ENCODE assay signal across 2 cellular contexts in the genomic region with DNA sequence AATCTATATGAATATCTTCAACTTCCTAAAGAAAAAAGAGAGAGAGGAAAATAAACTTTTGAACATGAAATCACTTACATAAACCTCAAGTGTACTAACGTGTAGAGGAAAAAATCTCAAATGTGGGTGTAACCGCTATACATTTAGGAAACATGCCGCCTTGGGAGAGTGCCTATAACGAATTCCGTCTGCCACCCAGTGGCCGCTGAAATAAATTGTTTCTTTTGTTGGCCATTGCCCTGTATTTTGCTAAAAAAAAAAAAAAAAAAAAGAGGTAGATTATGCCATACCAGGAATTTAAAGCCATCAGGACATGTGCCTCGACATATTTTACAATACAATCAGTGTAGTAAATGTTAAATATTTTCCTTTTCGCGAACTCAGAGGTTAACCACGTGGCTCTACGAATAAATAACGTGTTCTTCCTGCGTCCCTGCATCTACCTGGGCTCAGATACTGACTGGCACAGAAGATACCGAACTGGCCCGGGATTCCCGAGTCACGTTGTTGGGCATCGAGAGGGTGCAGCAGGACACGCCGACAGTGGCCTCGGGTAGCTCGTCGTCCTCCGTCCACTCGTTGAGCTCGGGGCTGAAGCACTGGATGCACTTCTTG.
TF ChIP-seq lines count a peak whose summit lies in the region.

No MANE protein-coding gene starts in this region.

TF ChIP-seq in A549, 52 proteins besides CTCF, POLR2A, EP300 and RAD21:
- 0 out of 2 replicates have a peak, but pooled peaks have one; percentile 14 for TF ChIP-seq KDM5A (IDR thresholded peaks at IDR 0.05)
- no peak for TF ChIP-seq HOXB5 (CRISPR knock-in tag; IDR thresholded peaks at IDR 0.05)
- TF ChIP-seq, protein P1, sequence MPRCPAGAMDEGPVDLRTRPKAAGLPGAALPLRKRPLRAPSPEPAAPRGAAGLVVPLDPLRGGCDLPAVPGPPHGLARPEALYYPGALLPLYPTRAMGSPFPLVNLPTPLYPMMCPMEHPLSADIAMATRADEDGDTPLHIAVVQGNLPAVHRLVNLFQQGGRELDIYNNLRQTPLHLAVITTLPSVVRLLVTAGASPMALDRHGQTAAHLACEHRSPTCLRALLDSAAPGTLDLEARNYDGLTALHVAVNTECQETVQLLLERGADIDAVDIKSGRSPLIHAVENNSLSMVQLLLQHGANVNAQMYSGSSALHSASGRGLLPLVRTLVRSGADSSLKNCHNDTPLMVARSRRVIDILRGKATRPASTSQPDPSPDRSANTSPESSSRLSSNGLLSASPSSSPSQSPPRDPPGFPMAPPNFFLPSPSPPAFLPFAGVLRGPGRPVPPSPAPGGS (IDR thresholded peaks at IDR 0.05): no peak
- no peak for TF ChIP-seq EHMT2 (IDR thresholded peaks at IDR 0.05; ENCODE audit: low read depth)
- TF ChIP-seq RFX5 (IDR thresholded peaks at IDR 0.05): no peak
- TF ChIP-seq, protein P2, sequence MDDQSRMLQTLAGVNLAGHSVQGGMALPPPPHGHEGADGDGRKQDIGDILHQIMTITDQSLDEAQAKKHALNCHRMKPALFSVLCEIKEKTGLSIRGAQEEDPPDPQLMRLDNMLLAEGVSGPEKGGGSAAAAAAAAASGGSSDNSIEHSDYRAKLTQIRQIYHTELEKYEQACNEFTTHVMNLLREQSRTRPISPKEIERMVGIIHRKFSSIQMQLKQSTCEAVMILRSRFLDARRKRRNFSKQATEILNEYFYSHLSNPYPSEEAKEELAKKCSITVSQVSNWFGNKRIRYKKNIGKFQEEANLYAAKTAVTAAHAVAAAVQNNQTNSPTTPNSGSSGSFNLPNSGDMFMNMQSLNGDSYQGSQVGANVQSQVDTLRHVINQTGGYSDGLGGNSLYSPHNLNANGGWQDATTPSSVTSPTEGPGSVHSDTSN (IDR thresholded peaks at IDR 0.05): no peak
- no peak for TF ChIP-seq HEYL (CRISPR knock-in tag; IDR thresholded peaks at IDR 0.05)
- no peak for TF ChIP-seq ZSCAN20 (CRISPR knock-in tag; IDR thresholded peaks at IDR 0.05)
- TF ChIP-seq SMC3 (IDR thresholded peaks at IDR 0.05): peak; percentile 78

TF ChIP-seq in H1, 55 proteins besides CTCF, POLR2A, EP300 and RAD21:
- 0 out of 2 replicates have a peak, but pooled peaks have one; percentile 61 for TF ChIP-seq TAF1 (IDR thresholded peaks at IDR 0.05; ENCODE audit: low read depth, low read length)
- no peak for TF ChIP-seq CBX5 (IDR thresholded peaks at IDR 0.05; ENCODE audit: low read depth, low read length)
- TF ChIP-seq SAP30 (IDR thresholded peaks at IDR 0.05; ENCODE audit: insufficient read depth, insufficient replicate concordance, low read length): no peak
- peak; percentile 74; the same call in 1 of the 2 replicates for TF ChIP-seq MAX (IDR thresholded peaks at IDR 0.05)
- TF ChIP-seq KDM1A (IDR thresholded peaks at IDR 0.05; ENCODE audit: borderline replicate concordance, low read length): no peak
- no peak for TF ChIP-seq TAF7 (optimal IDR thresholded peaks at IDR 0.05; ENCODE audit: borderline replicate concordance, low read depth, low read length)
- TF ChIP-seq RBBP5 (IDR thresholded peaks at IDR 0.05; ENCODE audit: borderline replicate concordance, low read depth, low read length): no peak
- TF ChIP-seq CREB1 (IDR thresholded peaks at IDR 0.05): 0 out of 2 replicates have a peak, but pooled peaks have one; percentile 6
- no peak for TF ChIP-seq NANOG (IDR thresholded peaks at IDR 0.05; ENCODE audit: insufficient read depth, low read depth, low read length, poor library complexity, severe bottlenecking)
- TF ChIP-seq HDAC2 (IDR thresholded peaks at IDR 0.05; ENCODE audit: borderline replicate concordance in 1 of 2, low read depth in 2 of 2, low read length in 2 of 2): no peak
- no peak for TF ChIP-seq MAFK (IDR thresholded peaks at IDR 0.05; ENCODE audit: low read depth, low read length)
- no peak for TF ChIP-seq JUND (IDR thresholded peaks at IDR 0.05; ENCODE audit: low read length)
- no peak for TF ChIP-seq KDM5A (IDR thresholded peaks at IDR 0.05; ENCODE audit: low read length)
- no peak for TF ChIP-seq CHD1 (IDR thresholded peaks at IDR 0.05; ENCODE audit: low read depth, low read length)
- no peak for TF ChIP-seq POU5F1 (IDR thresholded peaks at IDR 0.05; ENCODE audit: low read depth, low read length)
- TF ChIP-seq CBX8 (IDR thresholded peaks at IDR 0.05; ENCODE audit: borderline replicate concordance, low read depth, low read length): no peak
- TF ChIP-seq TEAD4 (IDR thresholded peaks at IDR 0.05; ENCODE audit: low read depth, low read length): no peak
- peak; percentile 87 for TF ChIP-seq ASH2L (IDR thresholded peaks at IDR 0.05; ENCODE audit: low read length)
- TF ChIP-seq SUZ12 (IDR thresholded peaks at IDR 0.05; ENCODE audit: low read length): no peak
- no peak for TF ChIP-seq BCL11A (IDR thresholded peaks at IDR 0.05; ENCODE audit: low read depth in 2 of 2, low read length in 2 of 2)
- TF ChIP-seq, protein P3, sequence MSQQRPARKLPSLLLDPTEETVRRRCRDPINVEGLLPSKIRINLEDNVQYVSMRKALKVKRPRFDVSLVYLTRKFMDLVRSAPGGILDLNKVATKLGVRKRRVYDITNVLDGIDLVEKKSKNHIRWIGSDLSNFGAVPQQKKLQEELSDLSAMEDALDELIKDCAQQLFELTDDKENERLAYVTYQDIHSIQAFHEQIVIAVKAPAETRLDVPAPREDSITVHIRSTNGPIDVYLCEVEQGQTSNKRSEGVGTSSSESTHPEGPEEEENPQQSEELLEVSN (IDR thresholded peaks at IDR 0.05): no peak; the same call in 1 of the 2 replicates
- no peak for TF ChIP-seq SP4 (IDR thresholded peaks at IDR 0.05; ENCODE audit: low read length)
- TF ChIP-seq CHD7 (IDR thresholded peaks at IDR 0.05; ENCODE audit: insufficient replicate concordance, low read length): no peak
- no peak for TF ChIP-seq GTF2F1 (IDR thresholded peaks at IDR 0.05; ENCODE audit: borderline replicate concordance, low read depth, low read length)
- no peak for TF ChIP-seq HDAC6 (IDR thresholded peaks at IDR 0.05; ENCODE audit: low read depth, low read length)
- TF ChIP-seq ZNF274 (IDR thresholded peaks at IDR 0.05; ENCODE audit: borderline replicate concordance, extremely low read depth, low read length): no peak
- TF ChIP-seq SP1 (IDR thresholded peaks at IDR 0.05; ENCODE audit: low read depth, low read length): 0 out of 2 replicates have a peak, but pooled peaks have one; percentile 13
- TF ChIP-seq RNF2 (IDR thresholded peaks at IDR 0.05; ENCODE audit: borderline replicate concordance, low read depth, low read length, missing control alignments, poor library complexity, severe bottlenecking): no peak
